ENCODE assay signal across 18 cellular contexts in the genomic region with DNA sequence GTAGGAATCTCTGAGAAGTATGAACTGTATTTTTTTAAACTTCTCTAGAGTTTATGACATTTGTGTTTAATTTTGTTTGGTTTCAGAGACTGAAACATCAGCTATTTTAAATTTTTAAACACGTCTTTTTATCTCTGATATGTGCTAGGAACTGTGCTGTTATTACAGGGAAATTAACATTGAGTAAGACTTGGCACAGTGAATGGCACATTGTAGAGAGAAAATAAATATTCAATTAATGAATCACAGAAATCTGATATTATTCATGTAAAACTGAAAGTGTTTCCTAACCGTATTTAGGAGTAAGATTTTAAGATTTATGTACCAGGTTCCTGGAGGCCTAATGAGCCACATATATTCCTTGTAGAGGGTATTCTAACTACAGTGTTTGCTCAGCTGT.
DNase-seq lines count a peak whose midpoint lies in the region; ATAC-seq, FAIRE-seq and TF ChIP-seq lines count a peak whose summit lies in the region.
"Had no signal": no experiment of that assay in that cellular context is flagged by ENCODE, and none has a peak within 500 bp of the region (broad histone marks: within the 10 kb centered on the region; RNA-seq: fewer than 3 reads in every experiment).

No MANE protein-coding gene starts in this region.

- no peak for ATAC-seq in left lung
- ATAC-seq in GM18870 (IDR thresholded peaks at IDR 0.05; ENCODE audit: unreplicated experiment) = no peak
- ATAC-seq: stimulated activated effector memory CD8-positive, alpha-beta T cell treated with anti-CD3 and anti-CD28 coated beads, Interleukin-12 subunit alpha, Interleukin-12 subunit beta, amount 100 ng/mL, for 72 hours had no signal

- no peak overlapping the region for H3K9ac ChIP-seq in skeletal muscle tissue (ENCODE audit: low read depth in 1 of 3, low read length in 3 of 3)
- no peak overlapping the region for H3K9ac ChIP-seq in kidney (ENCODE audit: low read length in 2 of 2)

- H3K9me3 ChIP-seq in ascending aorta = no peaks in the 10 kb centered on the region
- H3K9me3 ChIP-seq in left lung = no peaks in the 10 kb centered on the region
- H3K9me3 ChIP-seq in skeletal muscle tissue (ENCODE audit: control insufficient read depth in 3 of 3, low read length in 3 of 3) = no peaks in the 10 kb centered on the region
- no peaks in the 10 kb centered on the region for H3K9me3 ChIP-seq in kidney (ENCODE audit: control insufficient read depth in 1 of 2, low read length in 2 of 2)
- H3K9me3 ChIP-seq: transverse colon had no signal

- DNase-seq in NCI-H1105 treated with DMSO at 0.1 percent for 48 hours (lab: John Stamatoyannopoulos, UW) (peak; percentile 65), NCI-H1105 (lab: John Stamatoyannopoulos, UW) (no peak), ascending aorta (ENCODE audit: low spot score in 2 of 2) (no peak), left lung (no peak), kidney (no peak), NCI-H146 treated with DMSO at 0.1 percent for 48 hours (lab: John Stamatoyannopoulos, UW; ENCODE audit: unreplicated experiment) (no peak)
- DNase-seq: activated CD4-positive, alpha-beta memory T cell treated with anti-CD3 and anti-CD28 coated beads for 36 hours; caudate nucleus; KBM-7; left cardiac atrium; NCI-H2171 treated with DMSO at 0.1 percent for 48 hours; posterior cingulate gyrus; stimulated activated CD4-positive, alpha-beta T cell treated with anti-CD3 and anti-CD28 coated beads, Interleukin-12 subunit alpha, Interleukin-12 subunit beta, amount 100 ng/mL, for 4 hours; transverse colon had no signal

- intact Hi-C loops in ascending aorta (cut with DNase I) = no loop called here
- intact Hi-C loops in left lung (cut with DNase I) = no loop called here
- intact Hi-C loops in kidney (cut with DNase I) = no loop called here

- no peak for TF ChIP-seq CTCF in ascending aorta (IDR thresholded peaks at IDR 0.05)
- no peak for TF ChIP-seq CTCF in left lung (IDR thresholded peaks at IDR 0.05)
- TF ChIP-seq CTCF in kidney (IDR thresholded peaks at IDR 0.05; ENCODE audit: borderline replicate concordance, extremely low read depth, insufficient read depth) = no peak

- H3K4me3 ChIP-seq in ascending aorta (no peak overlapping the region), left lung (no peak overlapping the region), skeletal muscle tissue (ENCODE audit: low read length in 3 of 3) (no peak overlapping the region), kidney (ENCODE audit: low read length in 2 of 2) (no peak overlapping the region)
- H3K4me3 ChIP-seq: transverse colon had no signal

- H3K36me3 ChIP-seq in ascending aorta (no peaks in the 10 kb centered on the region), left lung (no peaks in the 10 kb centered on the region), skeletal muscle tissue (ENCODE audit: control insufficient read depth in 3 of 3, insufficient read depth in 3 of 3, low read length in 3 of 3) (no peaks in the 10 kb centered on the region), kidney (ENCODE audit: control insufficient read depth in 1 of 2, insufficient read depth in 2 of 2, low read length in 2 of 2) (no peaks in the 10 kb centered on the region)
- H3K36me3 ChIP-seq: transverse colon had no signal

- H3K4me1 ChIP-seq in ascending aorta (peaks cover 0 to 6% of the 10 kb centered on the region in 2 donors), left lung (peaks cover 0 to 17% of the 10 kb centered on the region in 2 donors), skeletal muscle tissue (ENCODE audit: control insufficient read depth in 3 of 3, insufficient read depth in 3 of 3, low read length in 3 of 3) (peaks cover 0 to 12% (median 0%) of the 10 kb centered on the region in 3 donors), kidney (ENCODE audit: control insufficient read depth in 1 of 2, insufficient read depth in 1 of 2, low read depth in 1 of 2, low read length in 2 of 2) (peaks cover 4 to 6% of the 10 kb centered on the region in 2 donors)

- FAIRE-seq in kidney (lab: Jason Lieb, UNC) = no peak
- FAIRE-seq: A204.1 had no signal

- H3K27ac ChIP-seq in ascending aorta (peak overlapping the region; percentile 4 to 23), left lung (peak overlapping the region; percentile 8), skeletal muscle tissue (ENCODE audit: low read depth, low read length) (peak overlapping the region; percentile 36), kidney (ENCODE audit: low read depth in 2 of 2, low read length in 2 of 2) (peak overlapping the region in 1 of 2 donors; percentile 77)

- H3K27me3 ChIP-seq in ascending aorta = no peaks in the 10 kb centered on the region
- H3K27me3 ChIP-seq in left lung = no peaks in the 10 kb centered on the region
- H3K27me3 ChIP-seq in skeletal muscle tissue (ENCODE audit: control insufficient read depth in 3 of 3, insufficient read depth in 3 of 3, low read length in 3 of 3) = no peaks in the 10 kb centered on the region
- H3K27me3 ChIP-seq: transverse colon had no signal
